Comparison of ENCODE assay signal across 17 cellular contexts in the genomic region with DNA sequence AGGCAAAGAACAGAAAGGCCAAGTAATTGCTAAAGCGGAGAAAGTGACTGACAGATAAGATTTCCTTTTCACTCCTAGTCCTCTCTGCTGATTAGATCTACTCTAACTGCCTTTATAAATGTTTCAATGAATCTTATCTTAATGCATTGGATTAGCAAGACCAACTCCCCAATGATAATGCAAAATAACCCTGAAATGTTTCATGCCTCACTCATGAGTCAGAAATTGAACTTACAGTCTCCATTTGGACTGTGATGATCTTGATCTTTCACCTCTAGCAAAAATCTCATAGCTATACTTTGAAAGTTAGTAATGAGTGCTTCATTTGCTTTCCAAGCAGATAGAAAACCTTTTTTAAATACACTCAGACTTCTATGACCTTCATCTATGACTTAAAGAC. TPM values are rescaled to one million over a fixed set of nuclear protein-coding genes. Genes with fewer than 3 reads are reported as not detected.
DNase-seq lines count a peak whose midpoint lies in the region; ATAC-seq, FAIRE-seq and TF ChIP-seq lines count a peak whose summit lies in the region.
"Had no signal": no experiment of that assay in that cellular context is flagged by ENCODE, and none has a peak within 500 bp of the region (broad histone marks: within the 10 kb centered on the region; RNA-seq: fewer than 3 reads in every experiment).

No MANE protein-coding gene starts in this region.

- H3K4me1 ChIP-seq in A673 (ENCODE audit: insufficient read depth, low read length, poor library complexity, severe bottlenecking) (peaks cover 65% of the 10 kb centered on the region), H9 (ENCODE audit: insufficient read depth, low read length) (no peaks in the 10 kb centered on the region)

- POLR2A ChIA-PET in A673 (lab: Charles Lee; ENCODE audit: low non-redundant PET): interaction anchor here (0.7 kb wide), 2 partner anchors 42 to 1988 kb away, joined by 3 read pairs; no protein-coding TSS in a partner anchor

- no peaks in the 10 kb centered on the region for H3K79me1 ChIP-seq in H9 (ENCODE audit: insufficient read depth, low read depth, low read length, poor library complexity, severe bottlenecking)

- no peak overlapping the region for H2AFZ ChIP-seq in H9 (ENCODE audit: low read length)

- H3K79me2 ChIP-seq in H9 (ENCODE audit: insufficient read depth, low read length): no peaks in the 10 kb centered on the region

- H3K18ac ChIP-seq in H9 (ENCODE audit: insufficient read length, low read depth, low read length): no peak overlapping the region

- no peak overlapping the region for H2BK120ac ChIP-seq in H9 (ENCODE audit: low read depth, low read length, poor library complexity, severe bottlenecking)

- no peak overlapping the region for H3T11ph ChIP-seq in H9 (ENCODE audit: low read length)

- H3K23me2 ChIP-seq in H9 (ENCODE audit: insufficient read length, low read depth, low read length, poor library complexity, severe bottlenecking): no peaks in the 10 kb centered on the region

- H4K5ac ChIP-seq in H9 (ENCODE audit: insufficient read length, low read depth, low read length): no peak overlapping the region

- H3K27me3 ChIP-seq in A673 (replicated peaks; ENCODE audit: insufficient read depth, low read depth, low read length, poor library complexity): no peaks in the 10 kb centered on the region
- no peaks in the 10 kb centered on the region for H3K27me3 ChIP-seq in H9 (ENCODE audit: insufficient read depth, low read length)

- no peak overlapping the region for H3K56ac ChIP-seq in H9 (ENCODE audit: insufficient read length, low read depth, low read length)

- no peak overlapping the region for H3K4me2 ChIP-seq in H9 (ENCODE audit: insufficient read depth, insufficient read length, low read length)

- H3K4me3 ChIP-seq in A673 (ENCODE audit: low read depth, low read length, poor library complexity, severe bottlenecking) (no peak overlapping the region), foreskin fibroblast (ENCODE audit: low read depth in 1 of 2, low read length in 2 of 2) (no peak overlapping the region)

- peaks cover 16% of the 10 kb centered on the region for H3K36me3 Mint-ChIP-seq in activated T-helper 2 cell treated with anti-CD3 and anti-CD28 coated beads, Interferon-gamma antibody, Interleukin-2, Interleukin-4, amounts not matched to agents 10 μg/mL and 5 μg/mL and 100 μg/mL, durations not matched to agents 14 hours and 24 hours and 36 hours (ENCODE audit: low read depth)
- no peaks in the 10 kb centered on the region; a peak in 1 of 7 replicates for H3K36me3 Mint-ChIP-seq in H9 (ENCODE audit: insufficient read depth in 1 of 3, low read depth in 3 of 3)

- TF ChIP-seq CTCF in A673 (conservative IDR thresholded peaks at IDR 0.05; ENCODE audit: low read depth, low read length) (no peak), foreskin fibroblast (IDR thresholded peaks at IDR 0.05; ENCODE audit: low read depth, low read length) (no peak), H9 (conservative IDR thresholded peaks at IDR 0.05) (no peak)

- ATAC-seq in HG02870 (IDR thresholded peaks at IDR 0.05; ENCODE audit: unreplicated experiment) (no peak), GM19463 (IDR thresholded peaks at IDR 0.05; ENCODE audit: unreplicated experiment) (no peak)
- ATAC-seq: HCT116, T-helper 17 cell had no signal

- FAIRE-seq in H54 (lab: Jason Lieb, UNC): peak; percentile 55
- FAIRE-seq: RCC 7860 had no signal

- peak overlapping the region; percentile 99 for H3K27ac ChIP-seq in A673 (ENCODE audit: low read depth, low read length, poor library complexity, severe bottlenecking)
- H3K27ac ChIP-seq in H9 (ENCODE audit: insufficient read length, low read depth, low read length): no peak overlapping the region
- H3K27ac ChIP-seq: HL-60 had no signal

- no peak overlapping the region for H3K14ac ChIP-seq in H9 (ENCODE audit: insufficient read depth, low read length)

- no peak overlapping the region for H2BK20ac ChIP-seq in H9 (ENCODE audit: low read depth, low read length, poor library complexity, severe bottlenecking)

- no peak overlapping the region for H4K91ac ChIP-seq in H9 (ENCODE audit: insufficient read length, low read depth, low read length)

- H2BK12ac ChIP-seq in H9 (ENCODE audit: insufficient read length, low read depth, low read length): no peak overlapping the region

- H3K4me3 Mint-ChIP-seq in activated T-helper 2 cell treated with anti-CD3 and anti-CD28 coated beads, Interferon-gamma antibody, Interleukin-2, Interleukin-4, amounts not matched to agents 10 μg/mL and 5 μg/mL and 100 μg/mL, durations not matched to agents 14 hours and 24 hours and 36 hours (ENCODE audit: low read depth): no peak overlapping the region
- H3K4me3 Mint-ChIP-seq in H9: no peak overlapping the region
- H3K4me3 Mint-ChIP-seq: activated CD4-positive, alpha-beta T cell treated with anti-CD3 and anti-CD28 coated beads, Interleukin-2, amount 10 ng/mL, durations not matched to agents 7 days and 5 days; brain; stimulated activated naive CD8-positive, alpha-beta T cell treated with anti-CD3 and anti-CD28 coated beads, Interleukin-15, Interleukin-2, amounts not matched to agents 100 ng/mL and 50 ng/mL, for 24 hours; T-helper 17 cell had no signal

- H3K23ac ChIP-seq in H9 (ENCODE audit: insufficient read length, low read depth, low read length): no peak overlapping the region

- no CpG with 5 or more reads among the region's 1 CpG for WGBS in H9 (ENCODE audit: extremely low coverage, insufficient read length, low lambda C conversion rate)

- H4K8ac ChIP-seq in H9 (replicated peaks; ENCODE audit: insufficient read length, low read depth, low read length): no peak overlapping the region

- no peak overlapping the region for H3K9ac ChIP-seq in H9 (ENCODE audit: extremely low read depth, insufficient read length, low read length)

- H3K4me1 Mint-ChIP-seq in activated T-helper 2 cell treated with anti-CD3 and anti-CD28 coated beads, Interferon-gamma antibody, Interleukin-2, Interleukin-4, amounts not matched to agents 10 μg/mL and 5 μg/mL and 100 μg/mL, durations not matched to agents 14 hours and 24 hours and 36 hours (ENCODE audit: low read depth): peaks cover 26% of the 10 kb centered on the region
- no peaks in the 10 kb centered on the region for H3K4me1 Mint-ChIP-seq in H9

- no peaks in the 10 kb centered on the region for H3K27me3 Mint-ChIP-seq in activated T-helper 2 cell treated with anti-CD3 and anti-CD28 coated beads, Interferon-gamma antibody, Interleukin-2, Interleukin-4, amounts not matched to agents 10 μg/mL and 5 μg/mL and 100 μg/mL, durations not matched to agents 14 hours and 24 hours and 36 hours (ENCODE audit: low read depth)
- H3K27me3 Mint-ChIP-seq in H9 (ENCODE audit: low read depth): no peaks in the 10 kb centered on the region
- H3K27me3 Mint-ChIP-seq: activated CD4-positive, alpha-beta T cell treated with anti-CD3 and anti-CD28 coated beads, Interleukin-2, amount 10 ng/mL, durations not matched to agents 7 days and 5 days; brain; stimulated activated naive CD8-positive, alpha-beta T cell treated with anti-CD3 and anti-CD28 coated beads, Interleukin-15, Interleukin-2, amounts not matched to agents 100 ng/mL and 50 ng/mL, for 24 hours; T-helper 17 cell had no signal

- DNase-seq in A673 (ENCODE audit: low spot score) (peak; percentile 60), H54 (ENCODE audit: insufficient read length, low spot score) (peak; percentile 4), foreskin fibroblast (peak; percentile 32 to 49), H9 (no peak), COLO668 (lab: John Stamatoyannopoulos, UW; ENCODE audit: unreplicated experiment) (no peak)
- DNase-seq in activated T-helper 2 cell treated with anti-CD3 and anti-CD28 coated beads, Interferon-gamma antibody, Interleukin-2, Interleukin-4, amounts not matched to agents 10 μg/mL and 5 μg/mL and 100 μg/mL, durations not matched to agents 14 hours and 24 hours and 36 hours (ENCODE audit: low spot score): no peak
- DNase-seq: activated CD4-positive, alpha-beta T cell treated with anti-CD3 and anti-CD28 coated beads, Interleukin-2, amount 10 ng/mL, durations not matched to agents 7 days and 5 days; NCI-H1930; NCI-H526; T-helper 17 cell had no signal

- intact Hi-C loops in A673 (cut with micrococcal nuclease; ENCODE audit: unreplicated experiment): no loop called here
- intact Hi-C loops in activated T-helper 2 cell treated with anti-CD3 and anti-CD28 coated beads, Interferon-gamma antibody, Interleukin-2, Interleukin-4, amounts not matched to agents 10 μg/mL and 5 μg/mL and 100 μg/mL, durations not matched to agents 14 hours and 24 hours and 36 hours (cut with micrococcal nuclease): loop anchor here (1.0 kb wide), 4 partner anchors 11 to 45 kb away; a partner anchor contains a TSS

- no peak overlapping the region for H2AK5ac ChIP-seq in H9 (ENCODE audit: insufficient read length, low read length)

- H4K20me1 ChIP-seq in H9 (ENCODE audit: control insufficient read depth, insufficient read depth, insufficient read length): no peaks in the 10 kb centered on the region

- H3K4ac ChIP-seq in H9 (ENCODE audit: low read depth, low read length): no peak overlapping the region

- H2BK5ac ChIP-seq in H9 (ENCODE audit: insufficient read length, low read length): no peak overlapping the region

- H2BK15ac ChIP-seq in H9 (ENCODE audit: low read depth, low read length): no peak overlapping the region

- TF ChIP-seq POLR2A in H54 (IDR thresholded peaks at IDR 0.05; ENCODE audit: low read depth, low read length): no peak

- H3K9me3 ChIP-seq in A673 (ENCODE audit: low read depth, low read length, poor library complexity, severe bottlenecking): peaks cover 16% of the 10 kb centered on the region
- no peaks in the 10 kb centered on the region for H3K9me3 ChIP-seq in H9 (ENCODE audit: control insufficient read depth, low read depth, low read length)

- H3K9me3 Mint-ChIP-seq in activated T-helper 2 cell treated with anti-CD3 and anti-CD28 coated beads, Interferon-gamma antibody, Interleukin-2, Interleukin-4, amounts not matched to agents 10 μg/mL and 5 μg/mL and 100 μg/mL, durations not matched to agents 14 hours and 24 hours and 36 hours: no peaks in the 10 kb centered on the region
- H3K9me3 Mint-ChIP-seq in H9: peaks cover 0 to 3% of the 10 kb centered on the region in 2 experiments; a peak in 1 of 5 replicates
- H3K9me3 Mint-ChIP-seq: brain; stimulated activated naive CD8-positive, alpha-beta T cell treated with anti-CD3 and anti-CD28 coated beads, Interleukin-15, Interleukin-2, amounts not matched to agents 100 ng/mL and 50 ng/mL, for 24 hours had no signal

- CTCF ChIA-PET in A673 (lab: Charles Lee): no interaction called here

- peak overlapping the region; percentile 52 for H3K27ac Mint-ChIP-seq in activated T-helper 2 cell treated with anti-CD3 and anti-CD28 coated beads, Interferon-gamma antibody, Interleukin-2, Interleukin-4, amounts not matched to agents 10 μg/mL and 5 μg/mL and 100 μg/mL, durations not matched to agents 14 hours and 24 hours and 36 hours
- H3K27ac Mint-ChIP-seq in H9: no peak overlapping the region
- H3K27ac Mint-ChIP-seq: activated CD4-positive, alpha-beta T cell treated with anti-CD3 and anti-CD28 coated beads, Interleukin-2, amount 10 ng/mL, durations not matched to agents 7 days and 5 days; brain; stimulated activated naive CD8-positive, alpha-beta T cell treated with anti-CD3 and anti-CD28 coated beads, Interleukin-15, Interleukin-2, amounts not matched to agents 100 ng/mL and 50 ng/mL, for 24 hours had no signal

- peaks cover 21% of the 10 kb centered on the region for H3K36me3 ChIP-seq in A673 (ENCODE audit: insufficient read depth, low read length, poor library complexity, severe bottlenecking)

- BruUV-seq in A673 (replicated peaks; lab: Mats Ljungman, UMichigan): no TSS peak

RNA-seq across cellular contexts. Expression of a gene that starts 26.5 kb away (rescaled TPM):
- total RNA-seq in A673 (2021): 37.1 and 41.1 TPM in 2 replicates
- total RNA-seq in activated T-helper 2 cell treated with anti-CD3 and anti-CD28 coated beads, Interferon-gamma antibody, Interleukin-2, Interleukin-4, amounts not matched to agents 10 μg/mL and 5 μg/mL and 100 μg/mL, durations not matched to agents 14 hours and 24 hours and 36 hours: 23.4 and 25.6 TPM in 2 replicates
- 3.4 and 3.9 TPM in 2 replicates for total RNA-seq in H9 (2021)

Comparison
In these comparisons a context has a peak if more than half of its experiments do, and no peak if none do; other contexts are left out.
1. DNase-seq: peak in A673 (single experiment), H54 (single experiment) and foreskin fibroblast (2 of 2); none in activated T-helper 2 cell treated with anti-CD3 and anti-CD28 coated beads, Interferon-gamma antibody, Interleukin-2, Interleukin-4, amounts not matched to agents 10 μg/mL and 5 μg/mL and 100 μg/mL, durations not matched to agents 14 hours and 24 hours and 36 hours (single experiment), H9 (single experiment) and COLO668 (single experiment).